Comparison of ENCODE assay signal across 16 cellular contexts in genomic region chr5:71883745-71884103, GRCh38.
DNase-seq lines count a peak whose midpoint lies in the region; ATAC-seq, FAIRE-seq and TF ChIP-seq lines count a peak whose summit lies in the region.
"Had no signal": no experiment of that assay in that cellular context is flagged by ENCODE, and none has a peak within 500 bp of the region (broad histone marks: within the 10 kb centered on the region; RNA-seq: fewer than 3 reads in every experiment).

No MANE protein-coding gene starts in this region.

- CTCF ChIA-PET in HEK293 (lab: Yijun Ruan, JAX): interaction anchor here (0.7 kb wide), 1 partner anchor 425 kb away, joined by 5 read pairs; no protein-coding TSS in a partner anchor

- H3K36me3 ChIP-seq in HEK293 (ENCODE audit: control insufficient read depth in 2 of 2, insufficient read depth in 1 of 2, low read length in 2 of 2) (no peaks in the 10 kb centered on the region), astrocyte (ENCODE audit: insufficient read depth, low read length) (no peaks in the 10 kb centered on the region), left ventricle myocardium inferior (no peaks in the 10 kb centered on the region), thoracic aorta (no peaks in the 10 kb centered on the region), brain microvascular endothelial cell (replicated peaks) (no peaks in the 10 kb centered on the region)
- H3K36me3 ChIP-seq: adrenal gland, BLaER1 had no signal

- H3K4me1 ChIP-seq in HEK293 (ENCODE audit: control insufficient read depth, insufficient read depth, low read length): peaks cover 5% of the 10 kb centered on the region; the same call in 1 of the 2 replicates
- H3K4me1 ChIP-seq in astrocyte (ENCODE audit: insufficient read depth, low read length): peaks cover 11% of the 10 kb centered on the region
- H3K4me1 ChIP-seq in left ventricle myocardium inferior: peaks cover 23% of the 10 kb centered on the region
- H3K4me1 ChIP-seq in thoracic aorta (ENCODE audit: control insufficient read depth in 1 of 2, low read depth in 2 of 2): peaks cover 7 to 20% of the 10 kb centered on the region in 2 donors

- no peak for FAIRE-seq in astrocyte (lab: Jason Lieb, UNC)

- DNase-seq in astrocyte (ENCODE audit: low read depth): no peak
- peak; percentile 49 for DNase-seq in left ventricle myocardium inferior
- DNase-seq in thoracic aorta (ENCODE audit: low spot score): no peak
- no peak for DNase-seq in brain microvascular endothelial cell
- DNase-seq in activated T-helper 1 cell treated with anti-CD3 and anti-CD28 coated beads, Interleukin-12 subunit alpha, Interleukin-12 subunit beta, Interleukin-2, Interleukin-4 antibody, amounts not matched to agents 30 ng/mL and 10 ng/mL and 1 ng/mL, durations not matched to agents 14 hours and 24 hours and 36 hours (ENCODE audit: low spot score): no peak
- DNase-seq: activated CD4-positive, alpha-beta T cell treated with anti-CD3 and anti-CD28 coated beads, Interleukin-2, amount 10 ng/mL, durations not matched to agents 24 days and 14 days; activated effector memory CD4-positive, alpha-beta T cell treated with Interleukin-2 at 50 U/mL for 16 hours; Calu3; caudate nucleus; dorsolateral prefrontal cortex; NCI-H1694 had no signal

- H2AFZ ChIP-seq in astrocyte (ENCODE audit: low read depth, low read length): peak overlapping the region; percentile 19

- H3K4me1 Mint-ChIP-seq in astrocyte (ENCODE audit: low read depth, unreplicated experiment): peaks cover 6% of the 10 kb centered on the region
- no peaks in the 10 kb centered on the region for H3K4me1 Mint-ChIP-seq in activated T-helper 1 cell treated with anti-CD3 and anti-CD28 coated beads, Interleukin-12 subunit alpha, Interleukin-12 subunit beta, Interleukin-2, Interleukin-4 antibody, amounts not matched to agents 30 ng/mL and 10 ng/mL and 1 ng/mL, durations not matched to agents 14 hours and 24 hours and 36 hours (ENCODE audit: low read depth)
- H3K4me1 Mint-ChIP-seq: activated CD4-positive, alpha-beta T cell treated with anti-CD3 and anti-CD28 coated beads, Interleukin-2, amount 10 ng/mL, durations not matched to agents 24 days and 14 days had no signal

- H3K79me2 ChIP-seq in astrocyte (ENCODE audit: insufficient read depth, low read length): no peaks in the 10 kb centered on the region

- no peak overlapping the region for H3K4me3 Mint-ChIP-seq in astrocyte (ENCODE audit: unreplicated experiment)
- no peak overlapping the region for H3K4me3 Mint-ChIP-seq in activated T-helper 1 cell treated with anti-CD3 and anti-CD28 coated beads, Interleukin-12 subunit alpha, Interleukin-12 subunit beta, Interleukin-2, Interleukin-4 antibody, amounts not matched to agents 30 ng/mL and 10 ng/mL and 1 ng/mL, durations not matched to agents 14 hours and 24 hours and 36 hours
- H3K4me3 Mint-ChIP-seq: activated CD4-positive, alpha-beta T cell treated with anti-CD3 and anti-CD28 coated beads, Interleukin-2, amount 10 ng/mL, durations not matched to agents 24 days and 14 days had no signal

- in situ Hi-C loops in brain microvascular endothelial cell (cut with HindIII; ENCODE audit: low pct_ligation_motif_present, low sequenced_read_pairs): no loop called here

- H3K27ac ChIP-seq in HEK293 (ENCODE audit: extremely low read depth, low read depth, low read length) (no peak overlapping the region), astrocyte (ENCODE audit: low read depth, low read length) (no peak overlapping the region), left ventricle myocardium inferior (replicated peaks) (peak overlapping the region; percentile 53), thoracic aorta (peak overlapping the region; percentile 13 to 33), brain microvascular endothelial cell (no peak overlapping the region)
- H3K27ac ChIP-seq: BLaER1, dorsolateral prefrontal cortex had no signal

- POLR2A ChIA-PET in HEK293 (lab: Yijun Ruan, JAX): no interaction called here

- H3K9ac ChIP-seq in astrocyte (ENCODE audit: low read length): no peak overlapping the region
- H3K9ac ChIP-seq: BLaER1 had no signal

- no peaks in the 10 kb centered on the region for H3K36me3 Mint-ChIP-seq in astrocyte (ENCODE audit: low read depth, unreplicated experiment)
- no peaks in the 10 kb centered on the region for H3K36me3 Mint-ChIP-seq in activated T-helper 1 cell treated with anti-CD3 and anti-CD28 coated beads, Interleukin-12 subunit alpha, Interleukin-12 subunit beta, Interleukin-2, Interleukin-4 antibody, amounts not matched to agents 30 ng/mL and 10 ng/mL and 1 ng/mL, durations not matched to agents 14 hours and 24 hours and 36 hours (ENCODE audit: low read depth)

- H3K9me3 Mint-ChIP-seq in astrocyte (ENCODE audit: unreplicated experiment): peaks cover 5% of the 10 kb centered on the region
- peaks cover 5% of the 10 kb centered on the region for H3K9me3 Mint-ChIP-seq in activated T-helper 1 cell treated with anti-CD3 and anti-CD28 coated beads, Interleukin-12 subunit alpha, Interleukin-12 subunit beta, Interleukin-2, Interleukin-4 antibody, amounts not matched to agents 30 ng/mL and 10 ng/mL and 1 ng/mL, durations not matched to agents 14 hours and 24 hours and 36 hours

- TF ChIP-seq CTCF in HEK293 (tag by site-specific recombination; IDR thresholded peaks at IDR 0.05): no peak
- no peak for TF ChIP-seq CTCF in astrocyte (IDR thresholded peaks at IDR 0.05; ENCODE audit: insufficient read depth, low read depth, low read length)
- no peak for TF ChIP-seq CTCF in left ventricle myocardium inferior (IDR thresholded peaks at IDR 0.05; ENCODE audit: borderline replicate concordance)
- TF ChIP-seq CTCF in thoracic aorta (IDR thresholded peaks at IDR 0.05): no peak
- no peak for TF ChIP-seq CTCF in brain microvascular endothelial cell (IDR thresholded peaks at IDR 0.05; ENCODE audit: low read depth, low read length, missing control alignments)

- H3K27me3 ChIP-seq in astrocyte (ENCODE audit: insufficient read depth, low read length) (no peaks in the 10 kb centered on the region), left ventricle myocardium inferior (ENCODE audit: low read depth) (no peaks in the 10 kb centered on the region), thoracic aorta (replicated peaks; ENCODE audit: insufficient read depth) (no peaks in the 10 kb centered on the region), brain microvascular endothelial cell (replicated peaks) (no peaks in the 10 kb centered on the region)
- H3K27me3 ChIP-seq: adrenal gland, BLaER1, dorsolateral prefrontal cortex had no signal

- no peak overlapping the region for H3K4me3 ChIP-seq in HEK293 (ENCODE audit: low read depth, low read length)
- H3K4me3 ChIP-seq in astrocyte (ENCODE audit: insufficient read depth, low read depth, low read length): no peak overlapping the region
- H3K4me3 ChIP-seq in left ventricle myocardium inferior: no peak overlapping the region
- no peak overlapping the region for H3K4me3 ChIP-seq in thoracic aorta
- no peak overlapping the region for H3K4me3 ChIP-seq in brain microvascular endothelial cell (ENCODE audit: low read depth, low read length)
- H3K4me3 ChIP-seq: adrenal gland, BLaER1, dorsolateral prefrontal cortex had no signal

- no peaks in the 10 kb centered on the region for H4K20me1 ChIP-seq in astrocyte (ENCODE audit: insufficient read depth, low read length)
- H4K20me1 ChIP-seq: BLaER1 had no signal

- H3K4me2 ChIP-seq in astrocyte (ENCODE audit: low read length): peak overlapping the region; percentile 50
- H3K4me2 ChIP-seq: BLaER1 had no signal

- H3K27me3 Mint-ChIP-seq in astrocyte (ENCODE audit: low read depth, unreplicated experiment): peaks cover 10% of the 10 kb centered on the region
- H3K27me3 Mint-ChIP-seq in activated T-helper 1 cell treated with anti-CD3 and anti-CD28 coated beads, Interleukin-12 subunit alpha, Interleukin-12 subunit beta, Interleukin-2, Interleukin-4 antibody, amounts not matched to agents 30 ng/mL and 10 ng/mL and 1 ng/mL, durations not matched to agents 14 hours and 24 hours and 36 hours (ENCODE audit: insufficient read depth): peaks cover 2% of the 10 kb centered on the region

- H3K27ac Mint-ChIP-seq in astrocyte (ENCODE audit: unreplicated experiment): no peak overlapping the region
- no peak overlapping the region for H3K27ac Mint-ChIP-seq in activated T-helper 1 cell treated with anti-CD3 and anti-CD28 coated beads, Interleukin-12 subunit alpha, Interleukin-12 subunit beta, Interleukin-2, Interleukin-4 antibody, amounts not matched to agents 30 ng/mL and 10 ng/mL and 1 ng/mL, durations not matched to agents 14 hours and 24 hours and 36 hours
- H3K27ac Mint-ChIP-seq: activated CD4-positive, alpha-beta T cell treated with anti-CD3 and anti-CD28 coated beads, Interleukin-2, amount 10 ng/mL, durations not matched to agents 24 days and 14 days had no signal

- intact Hi-C loops in left ventricle myocardium inferior (cut with micrococcal nuclease): no loop called here
- intact Hi-C loops in activated T-helper 1 cell treated with anti-CD3 and anti-CD28 coated beads, Interleukin-12 subunit alpha, Interleukin-12 subunit beta, Interleukin-2, Interleukin-4 antibody, amounts not matched to agents 30 ng/mL and 10 ng/mL and 1 ng/mL, durations not matched to agents 14 hours and 24 hours and 36 hours (cut with micrococcal nuclease): no loop called here

- ATAC-seq in thoracic aorta (ENCODE audit: insufficient number of reproducible peaks, low FRiP score, low read depth) (no peak), GM18519 (IDR thresholded peaks at IDR 0.05; ENCODE audit: low FRiP score, unreplicated experiment) (no peak)
- ATAC-seq: left lobe of liver had no signal

- H3K9me3 ChIP-seq in HEK293 (ENCODE audit: control insufficient read depth, insufficient read depth, low read depth, low read length): no peaks in the 10 kb centered on the region
- H3K9me3 ChIP-seq in astrocyte (ENCODE audit: insufficient read depth, low read depth, low read length): no peaks in the 10 kb centered on the region
- H3K9me3 ChIP-seq in left ventricle myocardium inferior (replicated peaks): no peaks in the 10 kb centered on the region
- H3K9me3 ChIP-seq in thoracic aorta: no peaks in the 10 kb centered on the region
- H3K9me3 ChIP-seq: adrenal gland had no signal

TF ChIP-seq in HEK293, 187 proteins besides CTCF, POLR2A, EP300 and RAD21:
- TF ChIP-seq ZNF121 (tag by site-specific recombination; IDR thresholded peaks at IDR 0.05) (no peak), ZIC2 (tag by site-specific recombination; IDR thresholded peaks at IDR 0.05) (0 out of 2 replicates have a peak, but pooled peaks have one; percentile 4)

Comparison
In these comparisons a context has a peak if more than half of its experiments do, and no peak if none do; other contexts are left out.
1. H3K27ac ChIP-seq: peak in left ventricle myocardium inferior (single experiment) and thoracic aorta (2 of 2); none in HEK293 (single experiment), astrocyte (single experiment) and brain microvascular endothelial cell (single experiment).